In the genomic region with DNA sequence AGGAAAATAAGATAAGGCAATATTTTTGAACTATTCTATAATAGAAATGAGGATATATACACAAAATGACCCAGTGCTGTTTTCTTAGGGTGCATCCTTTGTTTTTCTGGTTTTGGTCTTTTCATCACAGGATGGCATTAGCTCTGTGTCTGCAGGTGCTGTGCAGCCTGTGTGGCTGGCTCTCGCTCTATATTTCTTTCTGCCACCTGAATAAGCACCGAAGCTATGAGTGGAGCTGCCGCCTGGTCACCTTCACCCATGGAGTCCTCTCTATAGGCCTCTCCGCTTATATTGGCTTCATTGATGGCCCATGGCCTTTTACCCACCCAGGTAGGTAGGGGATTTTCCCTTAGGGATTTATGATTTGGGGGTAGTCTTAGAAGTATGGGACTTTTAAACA, we compare ENCODE assay signal across 17 cellular contexts. TPM values are rescaled to one million over a fixed set of nuclear protein-coding genes. Genes with fewer than 3 reads are reported as not detected.
DNase-seq lines count a peak whose midpoint lies in the region; ATAC-seq, FAIRE-seq and TF ChIP-seq lines count a peak whose summit lies in the region.
"Had no signal": no experiment of that assay in that cellular context is flagged by ENCODE, and none has a peak within 500 bp of the region (broad histone marks: within the 10 kb centered on the region; RNA-seq: fewer than 3 reads in every experiment).

No MANE protein-coding gene starts in this region.

- no peak overlapping the region for H3K27ac Mint-ChIP-seq in astrocyte (ENCODE audit: unreplicated experiment)
- H3K27ac Mint-ChIP-seq in activated CD4-positive, alpha-beta T cell treated with anti-CD3 and anti-CD28 coated beads, Interleukin-2, amount 10 ng/mL, durations not matched to agents 24 days and 14 days: no peak overlapping the region
- no peak overlapping the region for H3K27ac Mint-ChIP-seq in activated T-helper 17 cell treated with anti-CD3 and anti-CD28 coated beads, Interleukin-2, amount 50 U/mL, for 72 hours
- H3K27ac Mint-ChIP-seq: CD8-positive, alpha-beta T cell; dendritic cell treated with granulocyte-macrophage colony-stimulating factor and Interleukin-4, amounts not matched to agents 40 ng/mL and 50 ng/mL, for 4 days had no signal

- H3K79me2 ChIP-seq in astrocyte (ENCODE audit: insufficient read depth, low read length): peaks cover 36% of the 10 kb centered on the region

- H3K4me3 ChIP-seq in right atrium auricular region (peak overlapping the region; percentile 78 to 79), astrocyte (ENCODE audit: insufficient read depth, low read depth, low read length) (no peak overlapping the region), mucosa of descending colon (no peak overlapping the region)
- H3K4me3 ChIP-seq: gastroesophageal sphincter, Peyer's patch, testis had no signal

- peaks cover 15% of the 10 kb centered on the region for H3K36me3 ChIP-seq in right atrium auricular region
- H3K36me3 ChIP-seq in astrocyte (ENCODE audit: insufficient read depth, low read length): peaks cover 9% of the 10 kb centered on the region
- no peaks in the 10 kb centered on the region for H3K36me3 ChIP-seq in mucosa of descending colon (ENCODE audit: low read depth)
- H3K36me3 ChIP-seq: Peyer's patch had no signal

- H3K4me2 ChIP-seq in astrocyte (ENCODE audit: low read length): peak overlapping the region; percentile 87

- peak overlapping the region; percentile 15 for H3K4me3 Mint-ChIP-seq in astrocyte (ENCODE audit: unreplicated experiment)
- no peak overlapping the region for H3K4me3 Mint-ChIP-seq in activated CD4-positive, alpha-beta T cell treated with anti-CD3 and anti-CD28 coated beads, Interleukin-2, amount 10 ng/mL, durations not matched to agents 24 days and 14 days
- H3K4me3 Mint-ChIP-seq in activated T-helper 17 cell treated with anti-CD3 and anti-CD28 coated beads, Interleukin-2, amount 50 U/mL, for 72 hours: no peak overlapping the region
- H3K4me3 Mint-ChIP-seq: dendritic cell treated with granulocyte-macrophage colony-stimulating factor and Interleukin-4, amounts not matched to agents 40 ng/mL and 50 ng/mL, for 4 days had no signal

- H3K36me3 Mint-ChIP-seq in astrocyte (ENCODE audit: low read depth, unreplicated experiment): peaks cover 4% of the 10 kb centered on the region
- H3K36me3 Mint-ChIP-seq in activated CD4-positive, alpha-beta T cell treated with anti-CD3 and anti-CD28 coated beads, Interleukin-2, amount 10 ng/mL, durations not matched to agents 24 days and 14 days (ENCODE audit: low read depth): no peaks in the 10 kb centered on the region
- H3K36me3 Mint-ChIP-seq in activated T-helper 17 cell treated with anti-CD3 and anti-CD28 coated beads, Interleukin-2, amount 50 U/mL, for 72 hours (ENCODE audit: low read depth): no peaks in the 10 kb centered on the region
- H3K36me3 Mint-ChIP-seq: CD8-positive, alpha-beta T cell had no signal

- intact Hi-C loops in left cardiac atrium (cut with DNase I) (no loop called here), mucosa of descending colon (cut with DNase I, micrococcal nuclease) (no loop called here)
- intact Hi-C loops in activated CD4-positive, alpha-beta T cell treated with anti-CD3 and anti-CD28 coated beads, Interleukin-2, amount 10 ng/mL, durations not matched to agents 24 days and 14 days (cut with micrococcal nuclease): no loop called here

- H3K4me1 ChIP-seq in right atrium auricular region: peaks cover 0 to 47% of the 10 kb centered on the region in 2 donors
- peaks cover 48% of the 10 kb centered on the region for H3K4me1 ChIP-seq in astrocyte (ENCODE audit: insufficient read depth, low read length)
- H3K4me1 ChIP-seq in mucosa of descending colon (ENCODE audit: low read depth): peaks cover 14% of the 10 kb centered on the region

- no peak for FAIRE-seq in astrocyte (lab: Jason Lieb, UNC)
- FAIRE-seq: TTC549 had no signal

- H3K9me3 ChIP-seq in right atrium auricular region: no peaks in the 10 kb centered on the region
- no peaks in the 10 kb centered on the region for H3K9me3 ChIP-seq in astrocyte (ENCODE audit: insufficient read depth, low read depth, low read length)
- H3K9me3 ChIP-seq in mucosa of descending colon: no peaks in the 10 kb centered on the region
- H3K9me3 ChIP-seq: gastroesophageal sphincter, Peyer's patch, testis had no signal

- peak overlapping the region; percentile 92 for H3K9ac ChIP-seq in astrocyte (ENCODE audit: low read length)

- ATAC-seq in left cardiac atrium (no peak), mucosa of descending colon (peak; percentile 12)
- ATAC-seq in activated T-helper 17 cell treated with anti-CD3 and anti-CD28 coated beads, Interleukin-2, amount 50 U/mL, for 72 hours (replicated peaks): no peak
- ATAC-seq: CD8-positive, alpha-beta T cell; gastroesophageal sphincter had no signal

- no peaks in the 10 kb centered on the region for H4K20me1 ChIP-seq in astrocyte (ENCODE audit: insufficient read depth, low read length)

- no peaks in the 10 kb centered on the region for H3K9me3 Mint-ChIP-seq in astrocyte (ENCODE audit: unreplicated experiment)
- peaks cover 6% of the 10 kb centered on the region for H3K9me3 Mint-ChIP-seq in activated CD4-positive, alpha-beta T cell treated with anti-CD3 and anti-CD28 coated beads, Interleukin-2, amount 10 ng/mL, durations not matched to agents 24 days and 14 days
- H3K9me3 Mint-ChIP-seq in activated T-helper 17 cell treated with anti-CD3 and anti-CD28 coated beads, Interleukin-2, amount 50 U/mL, for 72 hours: no peaks in the 10 kb centered on the region
- H3K9me3 Mint-ChIP-seq: CD8-positive, alpha-beta T cell; dendritic cell treated with granulocyte-macrophage colony-stimulating factor and Interleukin-4, amounts not matched to agents 40 ng/mL and 50 ng/mL, for 4 days had no signal

- peaks cover 5% of the 10 kb centered on the region for H3K27me3 Mint-ChIP-seq in astrocyte (ENCODE audit: low read depth, unreplicated experiment)
- H3K27me3 Mint-ChIP-seq in activated CD4-positive, alpha-beta T cell treated with anti-CD3 and anti-CD28 coated beads, Interleukin-2, amount 10 ng/mL, durations not matched to agents 24 days and 14 days: peaks cover 66% of the 10 kb centered on the region
- H3K27me3 Mint-ChIP-seq in activated T-helper 17 cell treated with anti-CD3 and anti-CD28 coated beads, Interleukin-2, amount 50 U/mL, for 72 hours: peaks cover 13% of the 10 kb centered on the region

- H3K27ac ChIP-seq in right atrium auricular region (peak overlapping the region; percentile 96 to 98), astrocyte (ENCODE audit: low read depth, low read length) (peak overlapping the region; percentile 83)

- DNase-seq in right atrium auricular region (ENCODE audit: low spot score) (no peak), left cardiac atrium (no peak), astrocyte (ENCODE audit: low read depth) (no peak), mucosa of descending colon (no peak), NOMO-1 (lab: John Stamatoyannopoulos, UW; ENCODE audit: unreplicated experiment in 2 of 2) (no peak), glomerular visceral epithelial cell (ENCODE audit: extremely low spot score) (no peak)
- no peak for DNase-seq in activated CD4-positive, alpha-beta T cell treated with anti-CD3 and anti-CD28 coated beads, Interleukin-2, amount 10 ng/mL, durations not matched to agents 24 days and 14 days
- DNase-seq: activated naive CD4-positive, alpha-beta T cell treated with Interleukin-2 at 50 U/mL for 16 hours; CD8-positive, alpha-beta T cell; NCI-H1417; NCI-H2171; Peyer's patch; testis had no signal

- no peaks in the 10 kb centered on the region for H3K27me3 ChIP-seq in right atrium auricular region
- no peaks in the 10 kb centered on the region for H3K27me3 ChIP-seq in astrocyte (ENCODE audit: insufficient read depth, low read length)
- H3K27me3 ChIP-seq: gastroesophageal sphincter, Peyer's patch, testis had no signal

- peaks cover 38% of the 10 kb centered on the region for H3K4me1 Mint-ChIP-seq in astrocyte (ENCODE audit: low read depth, unreplicated experiment)
- H3K4me1 Mint-ChIP-seq in activated CD4-positive, alpha-beta T cell treated with anti-CD3 and anti-CD28 coated beads, Interleukin-2, amount 10 ng/mL, durations not matched to agents 24 days and 14 days: peaks cover 8% of the 10 kb centered on the region
- peaks cover 20% of the 10 kb centered on the region for H3K4me1 Mint-ChIP-seq in activated T-helper 17 cell treated with anti-CD3 and anti-CD28 coated beads, Interleukin-2, amount 50 U/mL, for 72 hours

- no peak overlapping the region for H2AFZ ChIP-seq in astrocyte (ENCODE audit: low read depth, low read length)

- TF ChIP-seq CTCF in right atrium auricular region (IDR thresholded peaks at IDR 0.05) (no peak), astrocyte (IDR thresholded peaks at IDR 0.05; ENCODE audit: insufficient read depth, low read depth, low read length) (no peak), mucosa of descending colon (IDR thresholded peaks at IDR 0.05) (no peak)

RNA-seq across cellular contexts. Expression of gene TLCD5, which starts 2.2 kb away (rescaled TPM):
- total RNA-seq in right atrium auricular region (10 to 100 TPM; 11.3 to 18.7 TPM), left cardiac atrium (10 to 100 TPM; 14.1 to 15.6 TPM), astrocyte (9.3 and 9.5 TPM in 2 replicates), mucosa of descending colon (1 to 10 TPM in 1 of 3 donors, under 1 TPM in 2; 0.46 to 3.8 (median 0.51) TPM)
- 0.76 and 1.2 TPM in 2 replicates for total RNA-seq in activated CD4-positive, alpha-beta T cell treated with anti-CD3 and anti-CD28 coated beads, Interleukin-2, amount 10 ng/mL, durations not matched to agents 24 days and 14 days
- 1 to 10 TPM in 1 of 2 donors, under 1 TPM in 1; 0.13 to 1.2 TPM for total RNA-seq in activated T-helper 17 cell treated with anti-CD3 and anti-CD28 coated beads, Interleukin-2, amount 50 U/mL, for 72 hours

RNA-seq across cellular contexts. Expression of gene ARHGEF12, which starts 8.9 kb away (rescaled TPM):
- total RNA-seq in right atrium auricular region: 10 to 100 TPM; 84.0 to 87.2 TPM
- total RNA-seq in left cardiac atrium: 10 to 100 TPM; 76.4 to 92.3 TPM
- total RNA-seq in astrocyte: 78.0 and 83.1 TPM in 2 replicates
- total RNA-seq in mucosa of descending colon: 100 to 1,000 TPM in 2 of 3 donors, 10 to 100 TPM in 1; 88.2 to 119 (median 114) TPM
- 20.0 and 20.3 TPM in 2 replicates for total RNA-seq in activated CD4-positive, alpha-beta T cell treated with anti-CD3 and anti-CD28 coated beads, Interleukin-2, amount 10 ng/mL, durations not matched to agents 24 days and 14 days
- 10 to 100 TPM; 12.9 to 21.5 TPM for total RNA-seq in activated T-helper 17 cell treated with anti-CD3 and anti-CD28 coated beads, Interleukin-2, amount 50 U/mL, for 72 hours

Comparison
In these comparisons a context has a peak if more than half of its experiments do, and no peak if none do; other contexts are left out.
1. H3K4me3 ChIP-seq: peak in right atrium auricular region (2 of 2); none in astrocyte (single experiment) and mucosa of descending colon (single experiment).